In the genomic region with DNA sequence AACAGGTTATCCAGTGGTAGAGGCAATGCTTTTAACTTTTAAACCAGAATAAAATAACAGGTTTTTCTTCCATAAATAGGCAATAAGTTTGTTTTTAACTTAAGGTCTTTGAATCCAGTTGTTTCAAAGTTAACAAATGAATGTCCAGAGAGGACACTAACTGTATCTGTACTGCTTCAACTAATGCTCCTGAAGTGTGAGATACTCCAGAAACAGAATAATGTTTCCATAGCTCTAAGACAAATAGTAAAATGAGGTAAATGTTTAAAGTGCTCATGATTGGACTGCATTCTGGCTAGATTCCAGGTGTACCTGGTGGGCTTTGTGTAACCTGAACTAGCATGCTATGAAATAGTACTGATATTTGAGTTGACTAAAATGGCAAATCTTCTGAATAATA, we compare ENCODE assay signal across 23 cellular contexts.
"Had no signal": no experiment of that assay in that cellular context is flagged by ENCODE, and none has a peak within 500 bp of the region (broad histone marks: within the 10 kb centered on the region; RNA-seq: fewer than 3 reads in every experiment).

No MANE protein-coding gene starts in this region.

- ATAC-seq: gastroesophageal sphincter; left colon; naive thymus-derived CD4-positive, alpha-beta T cell; pancreas; stimulated activated memory B cell treated with anti-CD40 and anti-IgM and Interleukin-4, amounts not matched to agents 10 μg/mL and 1 μg/mL and 100 μg/mL, for 72 hours; stimulated activated naive CD8-positive, alpha-beta T cell treated with anti-CD3 and anti-CD28 coated beads, Interleukin-15, amount 100 ng/mL, for 72 hours had no signal

- H3K4me1 Mint-ChIP-seq: activated naive CD8-positive, alpha-beta T cell treated with anti-CD3 and anti-CD28 coated beads, Interleukin-2, amount 10 ng/mL, durations not matched to agents 7 days and 5 days; naive thymus-derived CD4-positive, alpha-beta T cell; stimulated activated memory B cell treated with anti-CD40 and anti-IgM and Interleukin-4, amounts not matched to agents 10 μg/mL and 1 μg/mL and 100 μg/mL, for 72 hours; stimulated activated naive CD8-positive, alpha-beta T cell treated with anti-CD3 and anti-CD28 coated beads, Interleukin-15, amount 100 ng/mL, for 72 hours had no signal

- H3K27ac Mint-ChIP-seq: activated naive CD4-positive, alpha-beta T cell treated with anti-CD3 and anti-CD28 coated beads for 36 hours; activated naive CD8-positive, alpha-beta T cell treated with anti-CD3 and anti-CD28 coated beads, Interleukin-2, amount 10 ng/mL, durations not matched to agents 7 days and 5 days; stimulated activated memory B cell treated with anti-CD40 and anti-IgM and Interleukin-4, amounts not matched to agents 10 μg/mL and 1 μg/mL and 100 μg/mL, for 72 hours; stimulated activated naive CD8-positive, alpha-beta T cell treated with anti-CD3 and anti-CD28 coated beads, Interleukin-15, amount 100 ng/mL, for 72 hours had no signal

- H3K4me3 Mint-ChIP-seq: activated naive CD4-positive, alpha-beta T cell treated with anti-CD3 and anti-CD28 coated beads for 36 hours; activated naive CD8-positive, alpha-beta T cell treated with anti-CD3 and anti-CD28 coated beads, Interleukin-2, amount 10 ng/mL, durations not matched to agents 7 days and 5 days; naive thymus-derived CD4-positive, alpha-beta T cell; stimulated activated memory B cell treated with anti-CD40 and anti-IgM and Interleukin-4, amounts not matched to agents 10 μg/mL and 1 μg/mL and 100 μg/mL, for 72 hours; stimulated activated naive CD8-positive, alpha-beta T cell treated with anti-CD3 and anti-CD28 coated beads, Interleukin-15, amount 100 ng/mL, for 72 hours had no signal

- H3K9me3 ChIP-seq: gastroesophageal sphincter, pancreas, prostate gland, thyroid gland had no signal

- H3K27me3 Mint-ChIP-seq: activated naive CD8-positive, alpha-beta T cell treated with anti-CD3 and anti-CD28 coated beads, Interleukin-2, amount 10 ng/mL, durations not matched to agents 7 days and 5 days; naive thymus-derived CD4-positive, alpha-beta T cell; stimulated activated memory B cell treated with anti-CD40 and anti-IgM and Interleukin-4, amounts not matched to agents 10 μg/mL and 1 μg/mL and 100 μg/mL, for 72 hours; stimulated activated naive CD8-positive, alpha-beta T cell treated with anti-CD3 and anti-CD28 coated beads, Interleukin-15, amount 100 ng/mL, for 72 hours had no signal

- H3K9me3 Mint-ChIP-seq: activated naive CD4-positive, alpha-beta T cell treated with anti-CD3 and anti-CD28 coated beads for 36 hours; activated naive CD8-positive, alpha-beta T cell treated with anti-CD3 and anti-CD28 coated beads, Interleukin-2, amount 10 ng/mL, durations not matched to agents 7 days and 5 days; naive thymus-derived CD4-positive, alpha-beta T cell; stimulated activated memory B cell treated with anti-CD40 and anti-IgM and Interleukin-4, amounts not matched to agents 10 μg/mL and 1 μg/mL and 100 μg/mL, for 72 hours; stimulated activated naive CD8-positive, alpha-beta T cell treated with anti-CD3 and anti-CD28 coated beads, Interleukin-15, amount 100 ng/mL, for 72 hours had no signal

- DNase-seq: activated CD4-positive, alpha-beta T cell treated with anti-CD3 and anti-CD28 coated beads for 4 hours; activated CD4-positive, alpha-beta T cell treated with anti-CD3 and anti-CD28 coated beads, Interleukin-2, amount 50 U/mL, for 48 hours; activated CD8-positive, alpha-beta memory T cell treated with anti-CD3 and anti-CD28 coated beads for 24 hours; activated effector memory CD4-positive, alpha-beta T cell treated with anti-CD3 and anti-CD28 coated beads, Interleukin-2, amount 50 U/mL, for 16 hours; activated naive CD4-positive, alpha-beta T cell treated with anti-CD3 and anti-CD28 coated beads for 36 hours; activated naive CD8-positive, alpha-beta T cell treated with anti-CD3 and anti-CD28 coated beads, Interleukin-2, amount 10 ng/mL, durations not matched to agents 7 days and 5 days; brain microvascular endothelial cell; dorsolateral prefrontal cortex; effector memory CD4-positive, alpha-beta T cell; kidney; left colon; midbrain; naive thymus-derived CD4-positive, alpha-beta T cell; pancreas; stimulated activated CD4-positive, alpha-beta T cell treated with anti-CD3 and anti-CD28 coated beads, Interleukin-1b, Interleukin-23, amount 100 ng/mL, for 48 hours; stimulated activated CD4-positive, alpha-beta T cell treated with anti-CD3 and anti-CD28 coated beads, Interleukin-4, amount 100 ng/mL, for 4 hours; stimulated activated CD8-positive, alpha-beta memory T cell treated with anti-CD3 and anti-CD28 coated beads, Interleukin-4, amount 100 ng/mL, for 48 hours; stimulated activated naive CD8-positive, alpha-beta T cell treated with anti-CD3 and anti-CD28 coated beads, Interleukin-15, amount 100 ng/mL, for 72 hours; T-helper 9 cell; thyroid gland had no signal
